12 cellular contexts compared by ENCODE assay signal in the genomic region with DNA sequence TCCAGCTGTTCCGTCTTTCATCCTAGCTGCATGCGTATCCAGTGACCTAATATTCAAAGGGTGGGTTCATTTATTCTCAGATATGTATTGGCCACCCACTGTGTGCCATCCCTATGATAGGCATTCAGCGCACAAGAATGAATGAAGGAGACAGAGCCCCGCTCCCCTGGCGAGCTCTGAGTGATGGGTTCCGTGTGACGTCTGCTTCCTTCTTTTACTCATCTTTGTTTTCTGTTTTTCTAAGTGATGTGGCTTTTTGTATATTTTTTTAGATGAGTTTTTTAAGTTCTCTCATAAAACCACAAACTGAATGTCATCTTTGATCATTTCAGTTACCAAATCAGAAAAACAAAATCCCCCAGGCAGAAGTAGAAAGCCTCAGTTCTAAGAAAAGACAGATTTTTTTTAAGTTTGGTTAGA.
DNase-seq lines count a peak whose midpoint lies in the region; ATAC-seq and TF ChIP-seq lines count a peak whose summit lies in the region.
"Had no signal": no experiment of that assay in that cellular context is flagged by ENCODE, and none has a peak within 500 bp of the region (broad histone marks: within the 10 kb centered on the region; RNA-seq: fewer than 3 reads in every experiment).

No MANE protein-coding gene starts in this region.

- H3K27ac ChIP-seq in naive thymus-derived CD4-positive, alpha-beta T cell (ENCODE audit: low read depth, low read length) = peak overlapping the region; percentile 59
- H3K27ac ChIP-seq: suprapubic skin had no signal

- H3K36me3 Mint-ChIP-seq in activated naive CD4-positive, alpha-beta T cell treated with anti-CD3 and anti-CD28 coated beads, Interleukin-2, amount 10 ng/mL, durations not matched to agents 7 days and 5 days = peaks cover 2% of the 10 kb centered on the region
- H3K36me3 Mint-ChIP-seq in naive thymus-derived CD4-positive, alpha-beta T cell = no peaks in the 10 kb centered on the region

- H3K4me1 ChIP-seq in naive thymus-derived CD4-positive, alpha-beta T cell (ENCODE audit: control insufficient read depth in 2 of 2, insufficient read depth in 2 of 2, low read length in 2 of 2) = peaks cover 31 to 32% of the 10 kb centered on the region in 2 donors

- H3K4me1 Mint-ChIP-seq in activated naive CD4-positive, alpha-beta T cell treated with anti-CD3 and anti-CD28 coated beads, Interleukin-2, amount 10 ng/mL, durations not matched to agents 7 days and 5 days = peaks cover 55% of the 10 kb centered on the region
- H3K4me1 Mint-ChIP-seq in naive thymus-derived CD4-positive, alpha-beta T cell = peaks cover 24 to 51% (median 40%) of the 10 kb centered on the region in 7 donors

- ATAC-seq in naive thymus-derived CD4-positive, alpha-beta T cell = peak; percentile 92

- H3K4me3 ChIP-seq in naive thymus-derived CD4-positive, alpha-beta T cell (ENCODE audit: low read length) = peak overlapping the region; percentile 3
- H3K4me3 ChIP-seq: suprapubic skin had no signal

- no peaks in the 10 kb centered on the region for H3K9me3 Mint-ChIP-seq in activated naive CD4-positive, alpha-beta T cell treated with anti-CD3 and anti-CD28 coated beads, Interleukin-2, amount 10 ng/mL, durations not matched to agents 7 days and 5 days
- H3K9me3 Mint-ChIP-seq in naive thymus-derived CD4-positive, alpha-beta T cell = no peaks in the 10 kb centered on the region

- POLR2A ChIA-PET in naive thymus-derived CD4-positive, alpha-beta T cell (lab: Charles Lee) = interaction anchor here (0.8 to 2.1 kb wide), 7 partner anchors 13 to 289 kb away, joined by 3 to 8 read pairs (median 4); no protein-coding TSS in a partner anchor

- H3K9me3 ChIP-seq in naive thymus-derived CD4-positive, alpha-beta T cell (ENCODE audit: control insufficient read depth in 2 of 3, low read length in 3 of 3) = no peaks in the 10 kb centered on the region
- H3K9me3 ChIP-seq: suprapubic skin had no signal

- intact Hi-C loops in naive thymus-derived CD4-positive, alpha-beta T cell (cut with micrococcal nuclease) = loop anchor here (1.0 to 10.0 kb wide), 8 partner anchors 14 to 459 kb away; partner anchors contain the start of genes ANKH (in 1 of the 2), OTULIN (in 1 of the 2), OTULINL (in 1 of the 2) and TRIO (in 1 of the 2)
- intact Hi-C loops in posterior cingulate gyrus (cut with DNase I) = no loop called here

- CTCF ChIA-PET in activated naive CD4-positive, alpha-beta T cell treated with anti-CD3 and anti-CD28 coated beads, Interleukin-2, amount 10 ng/mL, durations not matched to agents 7 days and 5 days (lab: Charles Lee) = interaction anchor here (1.0 to 3.0 kb wide), 6 partner anchors 9 to 235 kb away, joined by 3 to 15 read pairs (median 4); no protein-coding TSS in a partner anchor
- CTCF ChIA-PET in naive thymus-derived CD4-positive, alpha-beta T cell (lab: Charles Lee) = interaction anchor here (0.6 to 1.6 kb wide), 5 partner anchors 13 to 235 kb away, joined by 3 to 6 read pairs (median 4); no protein-coding TSS in a partner anchor

- peak overlapping the region; percentile 58 for H3K4me3 Mint-ChIP-seq in activated naive CD4-positive, alpha-beta T cell treated with anti-CD3 and anti-CD28 coated beads, Interleukin-2, amount 10 ng/mL, durations not matched to agents 7 days and 5 days
- peak overlapping the region; percentile 42 to 87 (median 73) for H3K4me3 Mint-ChIP-seq in naive thymus-derived CD4-positive, alpha-beta T cell
- H3K4me3 Mint-ChIP-seq: B cell had no signal

- TF ChIP-seq CTCF in GM10266 (IDR thresholded peaks at IDR 0.05; ENCODE audit: control insufficient read depth, insufficient read depth, low read depth, missing control alignments) = no peak

- peak overlapping the region; percentile 98 for H3K27ac Mint-ChIP-seq in activated naive CD4-positive, alpha-beta T cell treated with anti-CD3 and anti-CD28 coated beads, Interleukin-2, amount 10 ng/mL, durations not matched to agents 7 days and 5 days
- peak overlapping the region; percentile 89 to 97 (median 94) for H3K27ac Mint-ChIP-seq in naive thymus-derived CD4-positive, alpha-beta T cell
- H3K27ac Mint-ChIP-seq: B cell had no signal

- no peaks in the 10 kb centered on the region for H3K36me3 ChIP-seq in naive thymus-derived CD4-positive, alpha-beta T cell (ENCODE audit: control insufficient read depth in 2 of 3, insufficient read depth in 3 of 3, low read length in 3 of 3)

- H3K27me3 ChIP-seq in naive thymus-derived CD4-positive, alpha-beta T cell (ENCODE audit: control insufficient read depth in 2 of 2, insufficient read depth in 2 of 2, low read length in 2 of 2) = no peaks in the 10 kb centered on the region
- H3K27me3 ChIP-seq: suprapubic skin had no signal

- peaks cover 10% of the 10 kb centered on the region for H3K27me3 Mint-ChIP-seq in activated naive CD4-positive, alpha-beta T cell treated with anti-CD3 and anti-CD28 coated beads, Interleukin-2, amount 10 ng/mL, durations not matched to agents 7 days and 5 days
- H3K27me3 Mint-ChIP-seq in naive thymus-derived CD4-positive, alpha-beta T cell = no peaks in the 10 kb centered on the region
- H3K27me3 Mint-ChIP-seq: B cell had no signal

- DNase-seq in CD1c-positive myeloid dendritic cell (ENCODE audit: extremely low spot score) = peak; percentile 8
- peak; percentile 12 for DNase-seq in T-helper 9 cell
- DNase-seq in activated naive CD4-positive, alpha-beta T cell treated with anti-CD3 and anti-CD28 coated beads, Interleukin-2, amount 10 ng/mL, durations not matched to agents 7 days and 5 days = peak; percentile 66
- DNase-seq in naive thymus-derived CD4-positive, alpha-beta T cell = peak in 8 of 9 donors; percentile 14 to 87 (median 80)
- DNase-seq in AG08395 (ENCODE audit: low spot score) = no peak
- DNase-seq in GM10266 (ENCODE audit: extremely low spot score) = no peak
- no peak for DNase-seq in COLO829 (ENCODE audit: low spot score)
- no peak for DNase-seq in posterior cingulate gyrus
- DNase-seq: caudate nucleus, NCI-H2171 had no signal

Comparison
In these comparisons a context has a peak if more than half of its experiments do, and no peak if none do; other contexts are left out.
1. DNase-seq: peak in CD1c-positive myeloid dendritic cell (single experiment), T-helper 9 cell (single experiment), activated naive CD4-positive, alpha-beta T cell treated with anti-CD3 and anti-CD28 coated beads, Interleukin-2, amount 10 ng/mL, durations not matched to agents 7 days and 5 days (single experiment) and naive thymus-derived CD4-positive, alpha-beta T cell (8 of 9); none in AG08395 (single experiment), GM10266 (single experiment), COLO829 (single experiment) and posterior cingulate gyrus (0 of 10).